ENCODE assay signal across 29 cellular contexts in the genomic region with DNA sequence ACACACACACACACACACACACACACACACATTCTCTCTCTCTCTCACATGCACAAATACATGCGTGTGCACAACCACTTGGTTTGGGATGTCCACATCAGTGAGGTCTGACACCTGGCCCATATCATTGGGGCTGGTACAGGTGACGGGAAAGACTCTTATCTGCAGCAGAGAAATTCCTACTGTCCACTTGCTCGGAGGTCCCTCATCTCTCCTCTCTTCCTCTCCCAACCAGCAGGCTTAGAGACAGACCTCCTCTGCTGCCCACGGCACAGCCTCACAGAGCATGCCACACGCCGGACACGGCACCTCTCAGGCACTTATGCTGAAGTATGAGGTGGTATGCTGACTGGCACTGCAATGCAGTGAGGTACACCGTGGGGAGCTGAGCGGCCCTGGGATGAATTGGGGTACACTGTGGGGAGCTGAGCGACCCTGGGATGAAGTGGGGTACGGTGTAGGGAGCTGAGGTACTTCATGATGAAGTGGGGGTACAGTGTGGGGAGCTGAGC.
"Had no signal": no experiment of that assay in that cellular context is flagged by ENCODE, and none has a peak within 500 bp of the region (broad histone marks: within the 10 kb centered on the region; RNA-seq: fewer than 3 reads in every experiment).

No MANE protein-coding gene starts in this region.

- ATAC-seq: activated CD4-positive, alpha-beta T cell treated with anti-CD3 and anti-CD28 coated beads for 36 hours; T-helper 17 cell had no signal

- FAIRE-seq: TTC549 had no signal

- H3K27ac ChIP-seq: KMS-11, Peyer's patch, RWPE1, SJSA1, VCaP had no signal

- H3K36me3 ChIP-seq: Peyer's patch, SJSA1 had no signal

- H3K4me2 ChIP-seq: KMS-11 had no signal

- DNase-seq: activated CD4-positive, alpha-beta memory T cell treated with anti-CD3 and anti-CD28 coated beads, Interleukin-2, amount 10 ng/mL, durations not matched to agents 7 days and 5 days; activated CD4-positive, alpha-beta T cell treated with anti-CD3 and anti-CD28 coated beads for 36 hours; activated CD4-positive, alpha-beta T cell treated with anti-CD3 and anti-CD28 coated beads, Interleukin-2, amount 50 U/mL, for 1 hour; activated gamma-delta T cell treated with Interleukin-2 at 50 U/mL for 16 hours; activated naive CD4-positive, alpha-beta T cell treated with anti-CD3 and anti-CD28 coated beads, Interleukin-2, amount 10 ng/mL, durations not matched to agents 7 days and 5 days; activated naive CD8-positive, alpha-beta T cell treated with anti-CD3 and anti-CD28 coated beads, Interleukin-2, amount 10 ng/mL, durations not matched to agents 7 days and 5 days; activated T-cell treated with anti-CD3 and anti-CD28 coated beads for 4 hours; activated T-cell treated with anti-CD3 and anti-CD28 coated beads, Interleukin-2, amount 50 U/mL, for 48 hours; aorta; central memory CD4-positive, alpha-beta T cell; NCI-H1092 treated with DMSO at 0.1 percent for 48 hours; NCI-H1417 treated with DMSO at 0.1 percent for 48 hours; NCI-H1694; NCI-H2029; NCI-H2107; NCI-H2171 treated with DMSO at 0.1 percent for 48 hours; NCI-H226; NCI-H69; NK-92 treated with Interleukin-12 subunit alpha and Interleukin-12 subunit beta, amount 100 ng/mL, for 24 hours; OCI-M1; Peyer's patch; Right ventricle myocardium superior; T-helper 17 cell; T-helper 9 cell had no signal

- H3K27me3 ChIP-seq: Peyer's patch, SJSA1 had no signal

- H3K4me1 ChIP-seq: Peyer's patch, SJSA1 had no signal

- H3K9me3 ChIP-seq: Peyer's patch, SJSA1 had no signal

- H3K4me3 ChIP-seq: Peyer's patch, SJSA1 had no signal

- H3K9ac ChIP-seq: KMS-11 had no signal
